In the genomic region with DNA sequence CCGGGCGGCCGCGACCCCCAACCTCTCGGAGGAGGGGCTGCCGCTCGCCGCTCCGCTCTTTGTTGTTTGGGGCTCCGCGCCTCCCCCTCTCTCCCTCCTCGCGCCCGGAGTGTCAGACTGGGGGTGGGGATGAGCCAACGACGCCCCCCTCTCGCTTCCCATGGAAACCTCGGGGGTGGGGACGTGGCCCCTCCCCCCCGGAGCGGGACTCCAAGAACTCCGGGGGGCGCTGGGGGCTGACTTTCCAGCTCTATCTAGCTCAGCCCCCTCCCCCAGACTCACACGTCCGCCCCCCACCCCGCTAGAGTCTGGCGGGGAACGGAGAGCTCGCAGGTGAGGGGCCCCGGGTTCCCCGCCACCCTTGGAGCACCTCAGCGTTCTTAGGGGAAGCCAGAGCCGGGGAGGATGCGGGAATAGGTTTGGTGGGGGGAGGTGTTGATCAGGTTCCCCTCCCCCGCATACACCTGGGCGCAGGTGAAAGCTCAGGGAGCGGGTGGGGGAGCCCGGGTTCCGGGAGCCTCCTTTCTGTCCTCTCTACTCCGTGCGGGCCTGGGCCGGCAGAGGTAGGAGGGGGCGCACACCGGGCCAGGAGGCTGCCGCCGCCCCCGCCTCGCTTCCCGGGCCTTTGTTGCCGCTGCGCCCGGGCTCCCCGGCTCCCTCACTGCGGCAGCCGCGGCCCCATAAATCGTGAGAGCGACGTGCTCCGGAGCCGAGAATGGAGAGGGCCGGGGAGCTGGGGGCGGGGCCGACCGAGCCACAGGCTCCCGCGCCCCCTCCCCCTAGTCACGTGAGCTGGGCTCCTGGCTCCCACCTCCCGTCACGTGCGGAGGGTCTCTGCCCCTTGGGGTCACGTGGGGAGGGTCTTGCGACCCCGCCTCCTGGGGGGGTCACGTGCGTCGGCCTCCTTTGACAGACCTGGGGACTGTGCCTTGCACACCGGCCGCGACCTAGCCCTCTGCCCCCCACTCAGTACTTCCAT, we compare ENCODE assay signal across 8 cellular contexts. TPM values are rescaled to one million over a fixed set of nuclear protein-coding genes. Genes with fewer than 3 reads are reported as not detected.
DNase-seq lines count a peak whose midpoint lies in the region; ATAC-seq and TF ChIP-seq lines count a peak whose summit lies in the region.

No MANE protein-coding gene starts in this region.

- ATAC-seq in GM19328 (IDR thresholded peaks at IDR 0.05; ENCODE audit: unreplicated experiment) (no peak), HG02840 (IDR thresholded peaks at IDR 0.05; ENCODE audit: low FRiP score, unreplicated experiment) (no peak), GM19395 (IDR thresholded peaks at IDR 0.05; ENCODE audit: unreplicated experiment) (no peak)

- DNase-seq in BE2C: peak; percentile 74
- DNase-seq in SHP77 (lab: John Stamatoyannopoulos, UW): peak; percentile 70 to 80
- peak; percentile 17 for DNase-seq in epithelial cell of esophagus (ENCODE audit: low read depth)

- H3K27me3 ChIP-seq in BE2C: peaks cover 42% of the 10 kb centered on the region
- H3K27me3 ChIP-seq in HUES64 (ENCODE audit: insufficient read depth, low read length): peaks cover 77% of the 10 kb centered on the region

- no peaks in the 10 kb centered on the region for H3K36me3 ChIP-seq in BE2C
- no peaks in the 10 kb centered on the region for H3K36me3 ChIP-seq in HUES64 (ENCODE audit: insufficient read depth, low read length)

- TF ChIP-seq CTCF in BE2C (IDR thresholded peaks at IDR 0.05; ENCODE audit: low read depth, low read length) (no peak), epithelial cell of esophagus (IDR thresholded peaks at IDR 0.05; ENCODE audit: insufficient read depth, low read depth, low read length, missing control alignments) (no peak)

- no peaks in the 10 kb centered on the region for H3K9me3 ChIP-seq in BE2C
- no peaks in the 10 kb centered on the region for H3K9me3 ChIP-seq in HUES64 (ENCODE audit: insufficient read depth, low read depth, low read length)

- H3K4me1 ChIP-seq in BE2C (peaks cover 19% of the 10 kb centered on the region), HUES64 (ENCODE audit: insufficient read depth, low read length) (0 out of 2 replicates have a peak, but pooled peaks cover 8% of the 10 kb centered on the region)

- H3K9ac ChIP-seq in HUES64 (ENCODE audit: low read depth, low read length): peak overlapping the region; percentile 52; the same call in 1 of the 2 replicates

- under 1% methylated on average over 77 of the region's 80 CpGs for WGBS in HUES64

- H3K4me3 ChIP-seq in BE2C (ENCODE audit: low read depth, low read length) (peak overlapping the region; percentile 52), HUES64 (ENCODE audit: low read length) (peak overlapping the region; percentile 56), epithelial cell of esophagus (ENCODE audit: low read length) (peak overlapping the region; percentile 61), skin epidermis (peak overlapping the region; percentile 40 to 62 (median 51))

- H3K27ac ChIP-seq in HUES64 (ENCODE audit: low read depth, low read length) (peak overlapping the region; percentile 54; the same call in 1 of the 2 replicates), skin epidermis (peak overlapping the region in 19 of 21 experiments; percentile 36 to 90 (median 77))

RNA-seq across cellular contexts. Expression of a gene that starts 1.9 kb away (rescaled TPM):
- 13.2 TPM for polyA plus RNA-seq in BE2C (2012; ENCODE audit: insufficient read depth, insufficient read length, low read depth)
- 4.6 TPM for polyA plus RNA-seq in HUES64 (2013, experiment 1 of 2)
- 7.0 TPM for polyA plus RNA-seq in HUES64 (2013, experiment 2 of 2)

RNA-seq across cellular contexts. Expression of a gene that starts 17.0 kb away (rescaled TPM):
- not detected for polyA plus RNA-seq in BE2C (2012; ENCODE audit: insufficient read depth, insufficient read length, low read depth)
- 23.3 TPM for polyA plus RNA-seq in HUES64 (2013, experiment 1 of 2)
- 23.0 TPM for polyA plus RNA-seq in HUES64 (2013, experiment 2 of 2)

RNA-seq across cellular contexts. Expression of a gene that starts 29.4 kb away (rescaled TPM):
- polyA plus RNA-seq in BE2C (2012; ENCODE audit: insufficient read depth, insufficient read length, low read depth): 95.5 TPM
- polyA plus RNA-seq in HUES64 (2013, experiment 1 of 2): 15.1 TPM
- polyA plus RNA-seq in HUES64 (2013, experiment 2 of 2): 20.0 TPM

RNA-seq across cellular contexts. Expression of a gene that starts 46.9 kb away (rescaled TPM):
- polyA plus RNA-seq in BE2C (2012; ENCODE audit: insufficient read depth, insufficient read length, low read depth): not detected
- polyA plus RNA-seq in HUES64 (2013, experiment 1 of 2): not detected
- not detected for polyA plus RNA-seq in HUES64 (2013, experiment 2 of 2)

RNA-seq across cellular contexts. Expression of a gene that starts 47.0 kb away (rescaled TPM):
- 0.28 TPM for polyA plus RNA-seq in BE2C (2012; ENCODE audit: insufficient read depth, insufficient read length, low read depth)
- polyA plus RNA-seq in HUES64 (2013, experiment 1 of 2): not detected
- polyA plus RNA-seq in HUES64 (2013, experiment 2 of 2): 0.51 TPM

Comparison
In these comparisons a context has a peak if more than half of its experiments do, and no peak if none do; other contexts are left out.
1. DNase-seq: peak in every context shown above with its lines; median percentile 75 in SHP77; 74 in BE2C; 17 in epithelial cell of esophagus.